ENCODE assay signal across 8 cellular contexts in the genomic region with DNA sequence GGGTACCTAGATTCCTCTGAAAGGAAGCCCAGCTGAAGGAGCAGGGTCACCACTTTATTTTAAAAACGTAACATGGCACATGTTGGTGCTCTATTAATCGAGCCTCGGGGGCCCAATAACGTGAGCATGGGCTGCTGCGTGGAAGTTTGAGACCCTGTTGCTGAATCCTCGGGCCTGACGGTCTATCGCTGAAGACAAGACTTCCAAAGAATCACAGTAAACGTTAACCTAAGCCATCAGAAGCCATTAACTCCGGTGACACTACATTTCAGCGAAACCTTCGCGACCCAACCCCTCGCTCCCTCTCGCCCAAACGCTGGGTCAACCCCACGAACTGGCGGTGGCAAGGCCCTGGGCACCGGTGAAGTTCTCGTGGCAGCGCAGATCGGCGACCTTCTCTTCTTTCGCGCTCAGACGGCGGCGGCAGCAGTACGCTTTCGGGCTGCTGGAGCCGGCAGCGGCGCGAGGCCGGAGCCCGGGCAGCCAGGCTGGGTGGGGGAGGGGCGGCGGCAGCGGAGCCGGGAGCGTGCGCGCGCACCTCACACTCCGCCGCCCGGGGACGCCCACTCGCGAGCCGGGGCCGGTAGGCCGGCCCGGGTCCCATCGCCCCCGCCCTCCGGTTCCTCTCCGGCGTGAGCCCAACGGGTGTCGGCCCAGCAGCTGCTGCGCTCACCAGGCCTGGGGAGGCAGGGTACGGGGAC. TPM values are rescaled to one million over a fixed set of nuclear protein-coding genes. Genes with fewer than 3 reads are reported as not detected.
DNase-seq lines count a peak whose midpoint lies in the region; ATAC-seq and TF ChIP-seq lines count a peak whose summit lies in the region.

No MANE protein-coding gene starts in this region.

- H3K27me3 ChIP-seq in HUES64 (ENCODE audit: insufficient read depth, low read length) (peaks cover 23% of the 10 kb centered on the region), SJCRH30 (no peaks in the 10 kb centered on the region), gastroesophageal sphincter (no peaks in the 10 kb centered on the region)

- CTCF ChIA-PET in activated naive CD4-positive, alpha-beta T cell treated with anti-CD3 and anti-CD28 coated beads for 36 hours (lab: Charles Lee): interaction anchor here (0.8 kb wide), 1 partner anchor 238 kb away, joined by 4 read pairs; no protein-coding TSS in a partner anchor

- ATAC-seq in GM21423 (IDR thresholded peaks at IDR 0.05; ENCODE audit: unreplicated experiment) (peak; percentile 45), gastroesophageal sphincter (peak; percentile 86)

- H3K9ac ChIP-seq in HUES64 (ENCODE audit: low read depth, low read length): peak overlapping the region; percentile 94

- H3K27ac ChIP-seq in HUES64 (ENCODE audit: low read depth, low read length) (peak overlapping the region; percentile 76), SJCRH30 (peak overlapping the region; percentile 90), gastroesophageal sphincter (peak overlapping the region; percentile 85 to 99 (median 95)), substantia nigra (ENCODE audit: low read depth, low read length, poor library complexity, severe bottlenecking) (peak overlapping the region; percentile 89)

- peak overlapping the region; percentile 92 for H3K4me3 ChIP-seq in HUES64 (ENCODE audit: low read length)
- H3K4me3 ChIP-seq in SJCRH30: peak overlapping the region; percentile 73
- H3K4me3 ChIP-seq in gastroesophageal sphincter: peak overlapping the region; percentile 81 to 94

- DNase-seq in DMS79 (lab: John Stamatoyannopoulos, UW): peak; percentile 37
- DNase-seq in SJCRH30: peak; percentile 83 to 87
- DNase-seq in activated naive CD4-positive, alpha-beta T cell treated with anti-CD3 and anti-CD28 coated beads for 36 hours: peak; percentile 68
- peak in 52 of 56 donors; percentile 29 to 89 (median 74) for DNase-seq in nucleus accumbens (lab: John Stamatoyannopoulos, UW)
- DNase-seq in substantia nigra (lab: John Stamatoyannopoulos, UW): peak; percentile 4 to 93 (median 75)

- H3K27ac Mint-ChIP-seq in activated naive CD4-positive, alpha-beta T cell treated with anti-CD3 and anti-CD28 coated beads for 36 hours: peak overlapping the region; percentile 94

- intact Hi-C loops in activated naive CD4-positive, alpha-beta T cell treated with anti-CD3 and anti-CD28 coated beads for 36 hours (cut with micrococcal nuclease): loop anchor here (1.0 to 10.0 kb wide), 9 partner anchors 238 to 1776 kb away; partner anchors contain the start of genes CD101, CD58, TTF2 and WARS2

- peak in 1 of 4 experiments; percentile 21 for TF ChIP-seq CTCF in gastroesophageal sphincter (IDR thresholded peaks at IDR 0.05)

- under 1% methylated on average over 63 of the region's 63 CpGs for WGBS in HUES64
- 0% methylated on average over 2 to 10 of the region's 63 CpGs for WGBS in gastroesophageal sphincter (ENCODE audit: low coverage in 1 of 2), 2 donors

- H3K36me3 ChIP-seq in HUES64 (ENCODE audit: insufficient read depth, low read length) (no peaks in the 10 kb centered on the region), SJCRH30 (no peaks in the 10 kb centered on the region), gastroesophageal sphincter (no peaks in the 10 kb centered on the region)

- H3K27me3 Mint-ChIP-seq in activated naive CD4-positive, alpha-beta T cell treated with anti-CD3 and anti-CD28 coated beads for 36 hours (ENCODE audit: low read depth): no peaks in the 10 kb centered on the region

- TF ChIP-seq EP300 in gastroesophageal sphincter (IDR thresholded peaks at IDR 0.05): no peak

- H3K36me3 Mint-ChIP-seq in activated naive CD4-positive, alpha-beta T cell treated with anti-CD3 and anti-CD28 coated beads for 36 hours (ENCODE audit: low read depth): no peaks in the 10 kb centered on the region

- peaks cover 51% of the 10 kb centered on the region for H3K4me1 ChIP-seq in HUES64 (ENCODE audit: insufficient read depth, low read length)
- H3K4me1 ChIP-seq in SJCRH30: peaks cover 10% of the 10 kb centered on the region
- peaks cover 4 to 58% (median 17%) of the 10 kb centered on the region in 3 donors for H3K4me1 ChIP-seq in gastroesophageal sphincter

- H3K4me1 Mint-ChIP-seq in activated naive CD4-positive, alpha-beta T cell treated with anti-CD3 and anti-CD28 coated beads for 36 hours (ENCODE audit: low read depth): peaks cover 42% of the 10 kb centered on the region

- TF ChIP-seq POLR2A in gastroesophageal sphincter (IDR thresholded peaks at IDR 0.05): peak in 1 of 2 donors; percentile 59

- H3K9me3 ChIP-seq in HUES64 (ENCODE audit: insufficient read depth, low read depth, low read length) (no peaks in the 10 kb centered on the region), SJCRH30 (replicated peaks) (no peaks in the 10 kb centered on the region), gastroesophageal sphincter (no peaks in the 10 kb centered on the region)

- no peaks in the 10 kb centered on the region for H3K9me3 Mint-ChIP-seq in activated naive CD4-positive, alpha-beta T cell treated with anti-CD3 and anti-CD28 coated beads for 36 hours

- peak overlapping the region; percentile 94 for H3K4me3 Mint-ChIP-seq in activated naive CD4-positive, alpha-beta T cell treated with anti-CD3 and anti-CD28 coated beads for 36 hours

RNA-seq across cellular contexts. Expression of gene MAN1A2, which starts 0.8 kb away (rescaled TPM):
- polyA plus RNA-seq in HUES64 (2013, experiment 1 of 2): 10.3 TPM
- 13.4 TPM for polyA plus RNA-seq in HUES64 (2013, experiment 2 of 2)
- total RNA-seq in SJCRH30 (2014; rRNA removed; shearing (Covaris generic)): 68.0 and 74.2 TPM in 2 replicates
- 10 to 100 TPM; 14.6 to 17.4 TPM for total RNA-seq in activated naive CD4-positive, alpha-beta T cell treated with anti-CD3 and anti-CD28 coated beads for 36 hours
- total RNA-seq in gastroesophageal sphincter: 10 to 100 TPM; 42.5 to 62.4 (median 52.3) TPM

Comparison
In these comparisons a context has a peak if more than half of its experiments do, and no peak if none do; other contexts are left out.
1. Peak in every context shown above with its lines: DNase-seq, ATAC-seq, H3K4me3 ChIP-seq and H3K27ac ChIP-seq.